In the genomic region with DNA sequence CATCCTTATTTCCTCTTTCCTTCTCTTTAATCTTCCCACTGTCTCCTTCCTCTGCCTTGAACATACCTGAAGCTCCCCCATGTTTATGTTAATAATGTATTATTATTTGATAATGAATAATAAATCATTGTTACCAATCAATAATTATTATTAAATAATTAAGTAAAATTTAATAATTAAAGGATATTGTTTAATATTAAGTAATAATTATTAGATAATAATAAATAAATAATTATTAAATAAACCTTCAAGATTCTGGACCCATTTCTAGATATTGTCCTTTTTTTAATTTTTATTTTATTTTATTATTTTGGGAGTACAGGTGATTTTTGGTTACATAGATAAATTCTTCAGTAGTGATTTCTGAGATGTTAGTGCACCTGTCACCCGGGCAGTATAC, we compare ENCODE assay signal across 36 cellular contexts. TPM values are rescaled to one million over a fixed set of nuclear protein-coding genes. Genes with fewer than 3 reads are reported as not detected.
"Had no signal": no experiment of that assay in that cellular context is flagged by ENCODE, and none has a peak within 500 bp of the region (broad histone marks: within the 10 kb centered on the region; RNA-seq: fewer than 3 reads in every experiment).

No MANE protein-coding gene starts in this region.

- H3K4me3 Mint-ChIP-seq: activated CD4-positive, alpha-beta T cell treated with anti-CD3 and anti-CD28 coated beads, Interleukin-2, amount 10 ng/mL, durations not matched to agents 24 days and 14 days; activated CD8-positive, alpha-beta T cell treated with anti-CD3 and anti-CD28 coated beads for 36 hours; activated naive CD4-positive, alpha-beta T cell treated with anti-CD3 and anti-CD28 coated beads, Interleukin-2, amount 50 U/mL, for 24 hours; activated naive CD8-positive, alpha-beta T cell treated with anti-CD3 and anti-CD28 coated beads, Interleukin-2, amount 10 ng/mL, durations not matched to agents 7 days and 5 days; activated T-cell treated with anti-CD3 and anti-CD28 coated beads, Interleukin-2, amount 50 U/mL, for 72 hours; activated T-helper 17 cell treated with anti-CD3 and anti-CD28 coated beads, Interleukin-2, amount 50 U/mL, for 72 hours; central memory CD8-positive, alpha-beta T cell had no signal

- H3K4me3 ChIP-seq: ascending aorta, cardiac muscle cell, K562, Peyer's patch had no signal

- H3K9me3 Mint-ChIP-seq: activated CD4-positive, alpha-beta T cell treated with anti-CD3 and anti-CD28 coated beads, Interleukin-2, amount 10 ng/mL, durations not matched to agents 24 days and 14 days; activated CD8-positive, alpha-beta T cell treated with anti-CD3 and anti-CD28 coated beads for 36 hours; activated naive CD4-positive, alpha-beta T cell treated with anti-CD3 and anti-CD28 coated beads, Interleukin-2, amount 50 U/mL, for 24 hours; activated naive CD8-positive, alpha-beta T cell treated with anti-CD3 and anti-CD28 coated beads, Interleukin-2, amount 10 ng/mL, durations not matched to agents 7 days and 5 days; activated T-cell treated with anti-CD3 and anti-CD28 coated beads, Interleukin-2, amount 50 U/mL, for 72 hours; activated T-helper 17 cell treated with anti-CD3 and anti-CD28 coated beads, Interleukin-2, amount 50 U/mL, for 72 hours; central memory CD8-positive, alpha-beta T cell had no signal

- H3K27ac Mint-ChIP-seq: activated CD4-positive, alpha-beta T cell treated with anti-CD3 and anti-CD28 coated beads, Interleukin-2, amount 10 ng/mL, durations not matched to agents 24 days and 14 days; activated CD8-positive, alpha-beta T cell treated with anti-CD3 and anti-CD28 coated beads for 36 hours; activated naive CD4-positive, alpha-beta T cell treated with anti-CD3 and anti-CD28 coated beads, Interleukin-2, amount 50 U/mL, for 24 hours; activated naive CD8-positive, alpha-beta T cell treated with anti-CD3 and anti-CD28 coated beads, Interleukin-2, amount 10 ng/mL, durations not matched to agents 7 days and 5 days; activated T-cell treated with anti-CD3 and anti-CD28 coated beads, Interleukin-2, amount 50 U/mL, for 72 hours; activated T-helper 17 cell treated with anti-CD3 and anti-CD28 coated beads, Interleukin-2, amount 50 U/mL, for 72 hours had no signal

- H3K4me1 Mint-ChIP-seq: activated naive CD4-positive, alpha-beta T cell treated with anti-CD3 and anti-CD28 coated beads, Interleukin-2, amount 50 U/mL, for 24 hours; activated T-helper 17 cell treated with anti-CD3 and anti-CD28 coated beads, Interleukin-2, amount 50 U/mL, for 72 hours; central memory CD8-positive, alpha-beta T cell had no signal

- H3K27ac ChIP-seq: ascending aorta, cardiac muscle cell, Peyer's patch, RWPE1, WERI-Rb-1 had no signal

- DNase-seq: activated CD4-positive, alpha-beta T cell treated with anti-CD3 and anti-CD28 coated beads, Interleukin-2, amount 50 U/mL, for 4 hours; activated CD8-positive, alpha-beta T cell treated with anti-CD3 and anti-CD28 coated beads for 36 hours; activated gamma-delta T cell; activated naive CD4-positive, alpha-beta T cell treated with Interleukin-2 at 50 U/mL for 16 hours; activated naive CD8-positive, alpha-beta T cell treated with anti-CD3 and anti-CD28 coated beads, Interleukin-2, amount 10 ng/mL, durations not matched to agents 7 days and 5 days; activated T-cell treated with anti-CD3 and anti-CD28 coated beads, Interleukin-2, amount 50 U/mL, for 1 hour; activated T-cell treated with anti-CD3 and anti-CD28 coated beads, Interleukin-2, amount 50 U/mL, for 72 hours; amygdala; NCI-H1105; NCI-H1417 treated with DMSO at 0.1 percent for 48 hours; NCI-H187 treated with DMSO at 0.1 percent for 48 hours; NCI-H2081; NCI-H345; NCI-H526; NCI-H748 treated with DMSO at 0.1 percent for 48 hours; NK-92 treated with Interleukin-12 subunit alpha and Interleukin-12 subunit beta, amount 100 ng/mL, for 24 hours; PC-3; Peyer's patch; SIG-M5; SW 1271; T-helper 1 cell; T-helper 2 cell; T-helper 9 cell; WERI-Rb-1 had no signal

- H3K4me1 ChIP-seq: ascending aorta, Peyer's patch had no signal

- ATAC-seq: activated CD8-positive, alpha-beta T cell treated with anti-CD3 and anti-CD28 coated beads for 36 hours; activated T-cell treated with anti-CD3 and anti-CD28 coated beads, Interleukin-2, amount 50 U/mL, for 72 hours; activated T-helper 17 cell treated with anti-CD3 and anti-CD28 coated beads, Interleukin-2, amount 50 U/mL, for 72 hours; K562; PC-3; Right ventricle myocardium inferior; SK-N-SH treated with all-trans-retinoic acid at 6 μM for 48 hours had no signal

- H3K9me3 ChIP-seq: ascending aorta, Peyer's patch had no signal

- H3K36me3 Mint-ChIP-seq: activated naive CD4-positive, alpha-beta T cell treated with anti-CD3 and anti-CD28 coated beads, Interleukin-2, amount 50 U/mL, for 24 hours; activated naive CD8-positive, alpha-beta T cell treated with anti-CD3 and anti-CD28 coated beads, Interleukin-2, amount 10 ng/mL, durations not matched to agents 7 days and 5 days had no signal

- H3K36me3 ChIP-seq: ascending aorta, cardiac muscle cell, Peyer's patch, WERI-Rb-1 had no signal

RNA-seq across cellular contexts. Expression of gene EVA1A, which starts 7.4 kb away (rescaled TPM):
- total RNA-seq: activated CD4-positive, alpha-beta T cell treated with anti-CD3 and anti-CD28 coated beads, Interleukin-2, amount 10 ng/mL, durations not matched to agents 24 days and 14 days; activated CD8-positive, alpha-beta memory T cell treated with anti-CD3 and anti-CD28 coated beads for 36 hours; activated naive CD8-positive, alpha-beta T cell treated with anti-CD3 and anti-CD28 coated beads, Interleukin-2, amount 10 ng/mL, durations not matched to agents 7 days and 5 days; activated T-helper 17 cell treated with anti-CD3 and anti-CD28 coated beads, Interleukin-2, amount 50 U/mL, for 72 hours; ascending aorta; K562; NCI-H460 had no signal
- polyA plus RNA-seq: K562 had no signal
